Comparison of ENCODE assay signal across 1 cellular context in genomic region chr4:1012031-1012739, GRCh38.
TF ChIP-seq lines count a peak whose summit lies in the region.

No MANE protein-coding gene starts in this region.

TF ChIP-seq in K562, 482 proteins besides CTCF, POLR2A, EP300 and RAD21 (continued from another document and continues in another):
- TF ChIP-seq E2F8 (IDR thresholded peaks at IDR 0.05; ENCODE audit: low read depth, partially characterized antibody) (no peak), GTF3C2 (IDR thresholded peaks at IDR 0.05; ENCODE audit: borderline replicate concordance, extremely low read depth, insufficient read length) (no peak), USF1 (CRISPR knock-in tag; IDR thresholded peaks at IDR 0.05) (0 out of 2 replicates have a peak, but pooled peaks have one; percentile 8), FOXK1 (CRISPR knock-in tag; IDR thresholded peaks at IDR 0.05; ENCODE audit: borderline replicate concordance) (no peak), ZNF232 (CRISPR knock-in tag; IDR thresholded peaks at IDR 0.05) (no peak), ZBTB5 (IDR thresholded peaks at IDR 0.05) (no peak), POU5F1 (IDR thresholded peaks at IDR 0.05; ENCODE audit: borderline replicate concordance, low read depth, low read length, partially characterized antibody) (no peak), ZNF324 (CRISPR knock-in tag; IDR thresholded peaks at IDR 0.05) (no peak), FOXO4 (CRISPR knock-in tag; IDR thresholded peaks at IDR 0.05) (no peak), ZNF217 (CRISPR knock-in tag; IDR thresholded peaks at IDR 0.05) (no peak), U2AF2 (optimal IDR thresholded peaks at IDR 0.05; ENCODE audit: low read depth, low read length) (no peak), STAT5A (IDR thresholded peaks at IDR 0.05; ENCODE audit: borderline replicate concordance, low read length) (no peak), STAT6 (CRISPR knock-in tag; IDR thresholded peaks at IDR 0.05) (no peak), ZNF778 (CRISPR knock-in tag; IDR thresholded peaks at IDR 0.05) (no peak), RREB1 (CRISPR knock-in tag; IDR thresholded peaks at IDR 0.05) (no peak), ZSCAN29 (IDR thresholded peaks at IDR 0.05) (no peak), CREB5 (CRISPR knock-in tag; IDR thresholded peaks at IDR 0.05) (no peak), ARHGAP35 (IDR thresholded peaks at IDR 0.05; ENCODE audit: partially characterized antibody) (no peak), ZNF551 (CRISPR knock-in tag; IDR thresholded peaks at IDR 0.05) (no peak), CCAR2 (IDR thresholded peaks at IDR 0.05; ENCODE audit: low read depth, low read length) (no peak), ARID3A (IDR thresholded peaks at IDR 0.05; ENCODE audit: borderline replicate concordance, low read depth, low read length) (no peak), NCOA6 (IDR thresholded peaks at IDR 0.05) (no peak), ZNF140 (CRISPR knock-in tag; IDR thresholded peaks at IDR 0.05) (no peak), ZNF311 (CRISPR knock-in tag; IDR thresholded peaks at IDR 0.05) (no peak), RBM25 (IDR thresholded peaks at IDR 0.05; ENCODE audit: low read depth, low read length, severe bottlenecking) (no peak), BCL6 (CRISPR knock-in tag; IDR thresholded peaks at IDR 0.05) (no peak), USF2 (CRISPR knock-in tag; IDR thresholded peaks at IDR 0.05) (no peak), ZNF507 (tag; conservative IDR thresholded peaks at IDR 0.05) (no peak), NR2F6 (CRISPR knock-in tag; IDR thresholded peaks at IDR 0.05) (no peak), MAZ (CRISPR knock-in tag; conservative IDR thresholded peaks at IDR 0.05 in 1 of 2, IDR thresholded peaks at IDR 0.05 in 1 of 2) (no peak), CCNT2 (IDR thresholded peaks at IDR 0.05; ENCODE audit: borderline replicate concordance, extremely low read depth, insufficient read length, low read depth, low read length) (no peak), TAF7 (tag; IDR thresholded peaks at IDR 0.05) (no peak)
